19 cellular contexts compared by ENCODE assay signal in the genomic region with DNA sequence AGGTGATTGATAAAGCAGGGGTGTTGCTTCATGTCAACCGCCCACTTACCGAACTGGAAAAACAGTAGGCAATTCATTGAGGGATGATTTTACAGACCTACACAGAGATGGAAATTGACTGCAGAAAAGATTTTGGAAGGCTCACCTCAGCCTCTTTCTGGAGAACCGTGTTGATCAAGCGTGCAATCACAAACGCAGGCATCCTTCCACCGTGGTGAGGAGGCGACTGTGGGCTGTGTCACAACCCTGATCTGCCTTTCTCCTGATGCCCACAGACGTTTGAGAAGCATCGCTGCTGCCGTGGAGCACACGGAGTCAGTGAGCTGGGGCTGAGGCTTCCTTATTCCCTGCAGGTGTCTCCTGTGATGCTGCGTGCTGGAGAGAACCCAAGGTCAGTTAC.
DNase-seq lines count a peak whose midpoint lies in the region; TF ChIP-seq lines count a peak whose summit lies in the region.
"Had no signal": no experiment of that assay in that cellular context is flagged by ENCODE, and none has a peak within 500 bp of the region (broad histone marks: within the 10 kb centered on the region; RNA-seq: fewer than 3 reads in every experiment).

No MANE protein-coding gene starts in this region.

- H3K9ac ChIP-seq in BLaER1: peak overlapping the region; percentile 57

- H3K9me3 Mint-ChIP-seq in mesothelial cell of epicardium (peaks cover 5% of the 10 kb centered on the region), HFFc6 (peaks cover 9% of the 10 kb centered on the region)
- H3K9me3 Mint-ChIP-seq: CD4-positive, alpha-beta T cell; CD8-positive, alpha-beta T cell had no signal

- H3K9me3 ChIP-seq in BLaER1 (peaks cover 3% of the 10 kb centered on the region), left ventricle myocardium inferior (replicated peaks) (peaks cover 12% of the 10 kb centered on the region)
- H3K9me3 ChIP-seq: A549, Caco-2 had no signal

- peaks cover 21% of the 10 kb centered on the region for H3K27me3 Mint-ChIP-seq in mesothelial cell of epicardium (ENCODE audit: low read depth)
- H3K27me3 Mint-ChIP-seq in HFFc6 (ENCODE audit: insufficient read depth): no peaks in the 10 kb centered on the region; the same call in 1 of the 2 replicates

- H3K27ac ChIP-seq in BLaER1 (peak overlapping the region; percentile 87), left ventricle myocardium inferior (replicated peaks) (no peak overlapping the region)
- H3K27ac ChIP-seq: 22Rv1, A549, C4-2B had no signal

- H3K36me3 ChIP-seq in BLaER1 (no peaks in the 10 kb centered on the region), H7 (replicated peaks; ENCODE audit: control insufficient read depth, insufficient read depth, low read length) (no peaks in the 10 kb centered on the region), left ventricle myocardium inferior (no peaks in the 10 kb centered on the region)

- intact Hi-C loops in left ventricle myocardium inferior (cut with micrococcal nuclease): no loop called here

- no peak overlapping the region for H3K27ac Mint-ChIP-seq in mesothelial cell of epicardium
- H3K27ac Mint-ChIP-seq in HFFc6: no peak overlapping the region
- H3K27ac Mint-ChIP-seq: B cell; CD4-positive, alpha-beta T cell; CD8-positive, alpha-beta T cell had no signal

- peak overlapping the region; percentile 30; the same call in 1 of the 2 replicates for H3K4me3 ChIP-seq in BLaER1
- no peak overlapping the region for H3K4me3 ChIP-seq in H7 (ENCODE audit: insufficient read depth, low read depth, low read length)
- no peak overlapping the region for H3K4me3 ChIP-seq in left ventricle myocardium inferior
- H3K4me3 ChIP-seq: A549 had no signal

- no peak for TF ChIP-seq CTCF in mesothelial cell of epicardium (IDR thresholded peaks at IDR 0.05; ENCODE audit: unreplicated experiment)
- TF ChIP-seq CTCF in left ventricle myocardium inferior (IDR thresholded peaks at IDR 0.05; ENCODE audit: borderline replicate concordance): no peak
- no peak for TF ChIP-seq CTCF in HFFc6 (IDR thresholded peaks at IDR 0.05)

- DNase-seq in H7 (peak; percentile 19), islet precursor cell (peak; percentile 37), putamen (ENCODE audit: low spot score) (peak; percentile 65), mesothelial cell of epicardium (ENCODE audit: low spot score in 2 of 2, unreplicated experiment in 2 of 2) (no peak), left ventricle myocardium inferior (no peak), HFFc6 (no peak)
- DNase-seq in activated CD4-positive, alpha-beta T cell treated with anti-CD3 and anti-CD28 coated beads for 48 hours: no peak
- DNase-seq: AML-193; Caco-2; Calu3; CD4-positive, alpha-beta T cell; CD8-positive, alpha-beta T cell; DMS79 treated with DMSO at 0.1 percent for 48 hours; GF-D8 had no signal

- no peaks in the 10 kb centered on the region for H3K36me3 Mint-ChIP-seq in mesothelial cell of epicardium
- H3K36me3 Mint-ChIP-seq in HFFc6 (ENCODE audit: low read depth): no peaks in the 10 kb centered on the region
- H3K36me3 Mint-ChIP-seq: CD8-positive, alpha-beta T cell had no signal

- peak overlapping the region; percentile 87 for H3K4me2 ChIP-seq in BLaER1
- H3K4me2 ChIP-seq: A549 had no signal

- H3K4me1 ChIP-seq in BLaER1 (peaks cover 41% of the 10 kb centered on the region), left ventricle myocardium inferior (no peaks in the 10 kb centered on the region)
- H3K4me1 ChIP-seq: A549, Caco-2 had no signal

- H3K4me3 Mint-ChIP-seq in mesothelial cell of epicardium (no peak overlapping the region), HFFc6 (no peak overlapping the region)
- H3K4me3 Mint-ChIP-seq: B cell; CD4-positive, alpha-beta T cell; CD8-positive, alpha-beta T cell had no signal

- H3K27me3 ChIP-seq in BLaER1 (no peaks in the 10 kb centered on the region; the same call in 1 of the 2 replicates), H7 (ENCODE audit: control insufficient read depth, insufficient read depth, low read length) (no peaks in the 10 kb centered on the region), left ventricle myocardium inferior (ENCODE audit: low read depth) (peaks cover 53% of the 10 kb centered on the region)

- H3K4me1 Mint-ChIP-seq in mesothelial cell of epicardium: peaks cover 6% of the 10 kb centered on the region
- H3K4me1 Mint-ChIP-seq in HFFc6 (ENCODE audit: low read depth): no peaks in the 10 kb centered on the region

- H4K20me1 ChIP-seq in BLaER1: no peaks in the 10 kb centered on the region

Comparison
In these comparisons a context has a peak if more than half of its experiments do, and no peak if none do; other contexts are left out.
1. DNase-seq: peak in H7 (single experiment), islet precursor cell (single experiment) and putamen (single experiment); none in mesothelial cell of epicardium (0 of 2), left ventricle myocardium inferior (single experiment), HFFc6 (single experiment) and activated CD4-positive, alpha-beta T cell treated with anti-CD3 and anti-CD28 coated beads for 48 hours (single experiment).